Comparison of ENCODE assay signal across 9 cellular contexts in genomic region chr1:117674521-117675400, GRCh38.
DNase-seq lines count a peak whose midpoint lies in the region; ATAC-seq and TF ChIP-seq lines count a peak whose summit lies in the region.
"Had no signal": no experiment of that assay in that cellular context is flagged by ENCODE, and none has a peak within 500 bp of the region (broad histone marks: within the 10 kb centered on the region; RNA-seq: fewer than 3 reads in every experiment).

No MANE protein-coding gene starts in this region.

- TF ChIP-seq EP300 in stomach (IDR thresholded peaks at IDR 0.05): no peak

- intact Hi-C loops in stomach (cut with DNase I; ENCODE audit: low total_unique reads): no loop called here

- no peaks in the 10 kb centered on the region for H3K36me3 Mint-ChIP-seq in T-cell

- H3K4me3 ChIP-seq in effector memory CD4-positive, alpha-beta T cell (ENCODE audit: insufficient read depth, low read depth, low read length, poor library complexity, severe bottlenecking): no peak overlapping the region
- no peak overlapping the region for H3K4me3 ChIP-seq in stomach

- TF ChIP-seq POLR2A in stomach (IDR thresholded peaks at IDR 0.05): no peak

- DNase-seq in NCI-H82 (lab: John Stamatoyannopoulos, UW) (peak; percentile 7), NCI-H82 treated with DMSO at 0.1 percent for 48 hours (lab: John Stamatoyannopoulos, UW; ENCODE audit: unreplicated experiment) (no peak), T-cell (peak in 33 of 34 experiments; percentile 35 to 69 (median 57)), stomach (peak; percentile 77), NCI-H2171 treated with DMSO at 0.1 percent for 48 hours (lab: John Stamatoyannopoulos, UW) (no peak), NCI-H446 (lab: John Stamatoyannopoulos, UW) (no peak)
- peak in 2 of 3 donors; percentile 30 to 38 for DNase-seq in effector memory CD4-positive, alpha-beta T cell

- 25 to 46% (median 41%) methylated on average over 9 to 10 of the region's 10 CpGs for WGBS in stomach, 5 donors

- POLR2A ChIA-PET in T-cell (lab: Charles Lee): interaction anchor here in 1 of 2 donors (1.0 to 1.7 kb wide), 5 partner anchors 8 to 67 kb away, joined by 3 to 9 read pairs (median 4); no protein-coding TSS in a partner anchor

- no peaks in the 10 kb centered on the region for H3K9me3 ChIP-seq in effector memory CD4-positive, alpha-beta T cell (ENCODE audit: control insufficient read depth, low read length)
- no peaks in the 10 kb centered on the region for H3K9me3 ChIP-seq in stomach
- H3K9me3 ChIP-seq: neutrophil had no signal

- ATAC-seq in HG02759 (IDR thresholded peaks at IDR 0.05; ENCODE audit: unreplicated experiment): peak; percentile 66
- peak; percentile 75 to 91 (median 80) for ATAC-seq in T-cell (replicated peaks in 1 of 4)

- H3K27ac ChIP-seq in effector memory CD4-positive, alpha-beta T cell (ENCODE audit: insufficient read depth, low read length, poor library complexity, severe bottlenecking): no peak overlapping the region
- peak overlapping the region; percentile 23 to 68 (median 65) for H3K27ac ChIP-seq in stomach
- H3K27ac ChIP-seq: neutrophil had no signal

- no peaks in the 10 kb centered on the region for H3K27me3 Mint-ChIP-seq in T-cell

- no peaks in the 10 kb centered on the region for H3K27me3 ChIP-seq in effector memory CD4-positive, alpha-beta T cell (replicated peaks; ENCODE audit: control insufficient read depth, insufficient read depth, low read length, poor library complexity, severe bottlenecking)
- H3K27me3 ChIP-seq in stomach: no peaks in the 10 kb centered on the region
- H3K27me3 ChIP-seq: neutrophil had no signal

- no peak overlapping the region for H3K4me3 Mint-ChIP-seq in T-cell

- H3K27ac Mint-ChIP-seq in T-cell: peak overlapping the region in 1 of 2 donors; percentile 11

- peak in 2 of 7 experiments; percentile 2 to 40 for TF ChIP-seq CTCF in stomach (IDR thresholded peaks at IDR 0.05)

- no peaks in the 10 kb centered on the region for H3K4me1 ChIP-seq in effector memory CD4-positive, alpha-beta T cell (ENCODE audit: control insufficient read depth, insufficient read depth, low read length, poor library complexity, severe bottlenecking)
- peaks cover 39 to 78% (median 56%) of the 10 kb centered on the region in 4 donors for H3K4me1 ChIP-seq in stomach

- H3K9me3 Mint-ChIP-seq in T-cell: no peaks in the 10 kb centered on the region

- no peaks in the 10 kb centered on the region for H3K36me3 ChIP-seq in effector memory CD4-positive, alpha-beta T cell (ENCODE audit: control insufficient read depth, insufficient read depth, low read length)
- H3K36me3 ChIP-seq in stomach: no peaks in the 10 kb centered on the region
- H3K36me3 ChIP-seq: neutrophil had no signal

- peaks cover 0 to 22% (median 11%) of the 10 kb centered on the region in 3 donors for H3K4me1 Mint-ChIP-seq in T-cell

- CTCF ChIA-PET in T-cell (lab: Charles Lee): interaction anchor here (0.7 to 5.5 kb wide), 36 partner anchors 9 to 166 kb away, joined by 3 to 76 read pairs (median 5); partner anchors contain the start of gene TENT5C (in 1 of the 2)

Comparison
In these comparisons a context has a peak if more than half of its experiments do, and no peak if none do; other contexts are left out.
1. DNase-seq: peak in NCI-H82 (single experiment), T-cell (33 of 34), effector memory CD4-positive, alpha-beta T cell (2 of 3) and stomach (single experiment); none in NCI-H82 treated with DMSO at 0.1 percent for 48 hours (single experiment), NCI-H2171 treated with DMSO at 0.1 percent for 48 hours (single experiment) and NCI-H446 (0 of 2).